ENCODE assay signal across 8 cellular contexts in genomic region chr3:50154840-50155490, GRCh38. TPM values are rescaled to one million over a fixed set of nuclear protein-coding genes. Genes with fewer than 3 reads are reported as not detected.
DNase-seq lines count a peak whose midpoint lies in the region; FAIRE-seq and TF ChIP-seq lines count a peak whose summit lies in the region.

TSS of gene SEMA3F (plus strand) at chr3:50155324. CDS start at chr3:50159623, 4,299 bp downstream.

- H4K20me1 ChIP-seq in endothelial cell of umbilical vein (replicated peaks; ENCODE audit: control insufficient read depth, extremely low read depth, insufficient read depth, low read length): no peaks in the 10 kb centered on the region

- peaks cover 41% of the 10 kb centered on the region for H3K79me2 ChIP-seq in endothelial cell of umbilical vein (ENCODE audit: control insufficient read depth, insufficient read depth, low read length)

- CTCF ChIA-PET in HEK293T (lab: Yijun Ruan, JAX): interaction anchor here (1.7 kb wide), 1 partner anchor 35 kb away, joined by 5 read pairs; no protein-coding TSS in a partner anchor
- CTCF ChIA-PET in endothelial cell of umbilical vein (lab: Charles Lee): interaction anchor here (1.0 to 3.8 kb wide), 12 partner anchors 10 to 72 kb away, joined by 4 to 40 read pairs (median 8); partner anchors contain the start of gene GNAT1

- H3K9ac ChIP-seq in endothelial cell of umbilical vein (replicated peaks; ENCODE audit: extremely low read depth, insufficient read depth, low read length) (peak within 1 kb of the TSS; percentile 39), mucosa of rectum (ENCODE audit: low read depth in 1 of 2, low read length in 2 of 2) (peak within 1 kb of the TSS; percentile 73 to 79)

- H3K27ac ChIP-seq in endothelial cell of umbilical vein (ENCODE audit: insufficient read depth, low read depth, low read length) (peak within 1 kb of the TSS; percentile 40), mucosa of rectum (ENCODE audit: low read depth in 2 of 2, low read length in 2 of 2) (peak within 1 kb of the TSS; percentile 65 to 71)

- H3K9me3 ChIP-seq in endothelial cell of umbilical vein (replicated peaks; ENCODE audit: control insufficient read depth, insufficient read depth, low read length) (no peaks in the 10 kb centered on the region), mucosa of rectum (ENCODE audit: control insufficient read depth in 2 of 2, low read length in 2 of 2) (no peaks in the 10 kb centered on the region)

- no peaks in the 10 kb centered on the region for H3K9me1 ChIP-seq in endothelial cell of umbilical vein (replicated peaks; ENCODE audit: control insufficient read depth, extremely low read depth, insufficient read depth, low read length)

- no peaks in the 10 kb centered on the region for H3K36me3 ChIP-seq in endothelial cell of umbilical vein (ENCODE audit: control insufficient read depth in 2 of 2, extremely low read depth in 1 of 2, insufficient read depth in 2 of 2, low read length in 2 of 2)
- H3K36me3 ChIP-seq in mucosa of rectum (ENCODE audit: control insufficient read depth in 2 of 2, insufficient read depth in 2 of 2, low read length in 2 of 2): no peaks in the 10 kb centered on the region

- peak within 1 kb of the TSS; percentile 78 for H3K4me2 ChIP-seq in endothelial cell of umbilical vein (ENCODE audit: insufficient read depth, low read length)

- H3K27me3 ChIP-seq in endothelial cell of umbilical vein (ENCODE audit: control insufficient read depth in 2 of 2, insufficient read depth in 2 of 2, low read length in 2 of 2) (no peaks in the 10 kb centered on the region), mucosa of rectum (ENCODE audit: control insufficient read depth in 2 of 2, insufficient read depth in 2 of 2, low read length in 2 of 2) (peaks cover 0 to 5% of the 10 kb centered on the region in 2 donors)

- peak within 1 kb of the TSS; percentile 29 to 77 (median 77) for H3K4me3 ChIP-seq in endothelial cell of umbilical vein (replicated peaks in 1 of 3; ENCODE audit: insufficient read depth in 1 of 3, low read depth in 1 of 3, low read length in 3 of 3)
- peak within 1 kb of the TSS; percentile 65 to 71 for H3K4me3 ChIP-seq in mucosa of rectum (ENCODE audit: low read length in 2 of 2)

- peak; percentile 70 for FAIRE-seq in GM12891 (lab: Jason Lieb, UNC)
- FAIRE-seq in endothelial cell of umbilical vein (lab: Jason Lieb, UNC): peak; percentile 40

- TF ChIP-seq POLR2A in GM12891 (IDR thresholded peaks at IDR 0.05; ENCODE audit: low read depth, low read length) (no peak), endothelial cell of umbilical vein (IDR thresholded peaks at IDR 0.05; ENCODE audit: low read depth, low read length) (peak; percentile 86)

- DNase-seq in GM12891 (ENCODE audit: insufficient read length, low spot score) (peak; percentile 98), HEK293T (ENCODE audit: extremely low spot score) (peak; percentile 90), NCI-H226 (peak; percentile 58), endothelial cell of umbilical vein (ENCODE audit: low read depth, low spot score) (peak; percentile 72), NCI-H524 treated with DMSO at 0.1 percent for 48 hours (lab: John Stamatoyannopoulos, UW) (no peak)
- DNase-seq in activated CD8-positive, alpha-beta memory T cell treated with anti-CD3 and anti-CD28 coated beads, Interleukin-2, amount 50 U/mL, for 4 hours: peak; percentile 63
- DNase-seq in stimulated activated CD8-positive, alpha-beta memory T cell treated with anti-CD3 and anti-CD28 coated beads, Interleukin-4, amount 100 ng/mL, for 4 hours (ENCODE audit: low read depth in 2 of 2, low spot score in 1 of 2): peak; percentile 20 to 30

- dilution Hi-C loops in endothelial cell of umbilical vein (cut with MboI; ENCODE audit: extremely low pct_ligation_motif_present, low sequenced_read_pairs): no loop called here

- H3K4me1 ChIP-seq in endothelial cell of umbilical vein (ENCODE audit: control insufficient read depth, extremely low read depth, insufficient read depth, low read length) (peaks cover 50% of the 10 kb centered on the region), mucosa of rectum (ENCODE audit: control insufficient read depth in 2 of 2, insufficient read depth in 2 of 2, low read length in 2 of 2) (peaks cover 24 to 26% of the 10 kb centered on the region in 2 donors)

- POLR2A ChIA-PET in HEK293T (lab: Yijun Ruan, JAX): interaction anchor here (0.9 to 2.2 kb wide), 2 partner anchors 30 to 33 kb away, joined by 4 to 8 read pairs; no protein-coding TSS in a partner anchor
- POLR2A ChIA-PET in endothelial cell of umbilical vein (lab: Charles Lee): interaction anchor here (1.7 kb wide), 1 partner anchor 10 kb away, joined by 10 read pairs; no protein-coding TSS in a partner anchor

- BruUV-seq in endothelial cell of umbilical vein (replicated peaks; lab: Mats Ljungman, UMichigan): no TSS peak

- intact Hi-C loops in endothelial cell of umbilical vein (cut with micrococcal nuclease): loop anchor here (1.0 to 5.0 kb wide), 4 partner anchors 17 to 82 kb away; partner anchors contain the start of gene GNAI2

- peak; percentile 19 to 26 for TF ChIP-seq CTCF in endothelial cell of umbilical vein (IDR thresholded peaks at IDR 0.05; ENCODE audit: extremely low read depth in 1 of 2, insufficient read depth in 1 of 2, low read depth in 1 of 2, low read length in 2 of 2)

- peak within 1 kb of the TSS; percentile 53 for H2AFZ ChIP-seq in endothelial cell of umbilical vein (ENCODE audit: low read depth, low read length)

TF ChIP-seq in GM12891, 5 proteins besides CTCF, POLR2A, EP300 and RAD21:
- TF ChIP-seq PAX5 (IDR thresholded peaks at IDR 0.05; ENCODE audit: insufficient read depth, low read length, severe bottlenecking): no peak
- TF ChIP-seq POU2F2 (IDR thresholded peaks at IDR 0.05; ENCODE audit: low read depth, low read length): 0 out of 2 replicates have a peak, but pooled peaks have one; percentile 18

TF ChIP-seq in HEK293T, 16 proteins besides CTCF, POLR2A, EP300 and RAD21:
- 0 out of 2 replicates have a peak, but pooled peaks have one; percentile 22 for TF ChIP-seq FOXM1 (IDR thresholded peaks at IDR 0.05; ENCODE audit: borderline replicate concordance)
- no peak for TF ChIP-seq PKNOX1 (IDR thresholded peaks at IDR 0.05)

TF ChIP-seq in endothelial cell of umbilical vein, 7 proteins besides CTCF, POLR2A, EP300 and RAD21:
- TF ChIP-seq GATA2 (IDR thresholded peaks at IDR 0.05; ENCODE audit: insufficient read depth, insufficient read length, low read depth, low read length) (no peak), FOS (IDR thresholded peaks at IDR 0.05; ENCODE audit: borderline replicate concordance, insufficient read depth, low read length) (no peak), MYC (IDR thresholded peaks at IDR 0.05; ENCODE audit: low read depth, low read length) (no peak), POLR2AphosphoS5 (IDR thresholded peaks at IDR 0.05; ENCODE audit: insufficient read depth, low read depth, low read length) (peak; percentile 81), MAX (IDR thresholded peaks at IDR 0.05; ENCODE audit: insufficient read depth, insufficient read length) (no peak), EZH2 (IDR thresholded peaks at IDR 0.05; ENCODE audit: borderline replicate concordance, low read depth, low read length, severe bottlenecking) (no peak)

RNA-seq across cellular contexts. Expression of gene SEMA3F, which starts in this region (rescaled TPM):
- 0.19 TPM for polyA plus RNA-seq in GM12891 (2012; ENCODE audit: low read depth, missing spikeins)
- 99.1 and 143 TPM in 2 replicates for total RNA-seq in endothelial cell of umbilical vein
- polyA plus RNA-seq in endothelial cell of umbilical vein: 64.8 and 65.8 TPM in 2 replicates
- 52.6 and 61.9 TPM in 2 replicates for polyA plus RNA-seq in endothelial cell of umbilical vein (2011; cell fraction: cytosol; rRNA removed)
- 74.4 and 75.9 TPM in 2 replicates for polyA plus RNA-seq in endothelial cell of umbilical vein (2011; cell fraction: nucleus; rRNA removed)
- 91.4 and 101 TPM in 2 replicates for polyA plus RNA-seq in endothelial cell of umbilical vein (2012)
- 84.2 and 86.5 TPM in 2 replicates for polyA minus RNA-seq in endothelial cell of umbilical vein
- 32.9 TPM for polyA minus RNA-seq in endothelial cell of umbilical vein (2011; cell fraction: cytosol; rRNA and poly(A)+ RNA removed)
- 35.4 and 43.0 TPM in 2 replicates for polyA minus RNA-seq in endothelial cell of umbilical vein (2011; cell fraction: nucleus; rRNA and poly(A)+ RNA removed)
